8 cellular contexts compared by ENCODE assay signal in the genomic region with DNA sequence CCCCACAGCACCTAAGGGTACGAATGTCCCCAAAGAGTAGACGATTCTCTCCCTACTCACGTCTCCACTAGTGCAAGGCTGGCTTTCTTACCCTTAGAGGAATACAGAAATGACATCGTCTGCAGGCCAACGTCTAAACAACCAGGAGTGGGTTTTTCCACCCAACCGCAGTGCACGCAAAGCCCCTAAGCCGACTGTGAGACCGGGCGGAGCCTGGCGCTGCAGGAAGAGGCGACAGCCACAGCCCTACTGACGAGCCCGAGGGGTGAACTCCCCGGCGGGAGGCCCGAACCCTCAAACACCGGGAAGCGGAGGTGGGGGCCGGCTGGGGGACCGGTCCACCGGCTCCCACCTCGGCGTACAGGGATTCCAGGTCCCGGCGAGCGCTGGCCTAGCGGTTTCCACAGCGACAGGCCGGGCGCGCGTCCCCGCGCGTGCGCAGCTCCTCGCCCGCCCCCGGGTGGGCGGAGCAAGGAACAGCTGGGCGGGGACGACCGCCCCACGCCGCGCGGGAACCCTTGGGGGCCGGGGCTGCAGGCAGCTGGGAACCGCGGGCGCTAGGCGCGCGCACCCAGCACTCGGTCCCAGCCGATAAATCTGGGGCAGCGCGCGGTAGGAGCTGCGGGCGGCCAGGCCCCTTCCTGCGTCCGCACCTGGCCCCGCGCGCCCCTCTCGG. TPM values are rescaled to one million over a fixed set of nuclear protein-coding genes. Genes with fewer than 3 reads are reported as not detected.
DNase-seq lines count a peak whose midpoint lies in the region; ATAC-seq and TF ChIP-seq lines count a peak whose summit lies in the region.

Gene CEP19 (minus strand): TSS at position 413 of the 676 bp plus-strand sequence. CDS start 3,593 bp downstream, outside the sequence.
Gene PIGX (plus strand): TSS at position 540 of the 676 bp plus-strand sequence.

- H2AFZ ChIP-seq in trophoblast cell (ENCODE audit: insufficient read depth, low read length, poor library complexity), result peak within 1 kb of the TSS; percentile 95

- no peaks in the 10 kb centered on the region for H3K27me3 Mint-ChIP-seq in activated naive CD8-positive, alpha-beta T cell treated with anti-CD3 and anti-CD28 coated beads for 36 hours

- H3K27ac Mint-ChIP-seq in activated naive CD8-positive, alpha-beta T cell treated with anti-CD3 and anti-CD28 coated beads for 36 hours, result peak within 1 kb of the TSS; percentile 96

- TF ChIP-seq POLR2A in tibial nerve (IDR thresholded peaks at IDR 0.05), result peak; percentile 59 to 86

- intact Hi-C loops in Right ventricle myocardium superior (cut with DNase I), result no loop called here

- peak within 1 kb of the TSS; percentile 90 for H2BK120ac ChIP-seq in trophoblast cell (ENCODE audit: insufficient read depth, low read length, poor library complexity)

- peaks cover 4% of the 10 kb centered on the region for H3K79me2 ChIP-seq in trophoblast cell (ENCODE audit: control insufficient read depth, insufficient read depth, low read length, poor library complexity)

- WGBS in trophoblast cell (ENCODE audit: extremely low coverage, insufficient coverage, insufficient read length), result no CpG with 5 or more reads among the region's 68 CpGs
- WGBS in tibial nerve, 2 donors, result 0 to 1% methylated on average over 27 to 41 of the region's 68 CpGs

- ATAC-seq in HG02588 (IDR thresholded peaks at IDR 0.05; ENCODE audit: unreplicated experiment) (peak; percentile 75), Right ventricle myocardium superior (ENCODE audit: poor library complexity) (peak; percentile 99)

- H3K4ac ChIP-seq in trophoblast cell (ENCODE audit: low read depth, low read length), result peak within 1 kb of the TSS; percentile 67

- peak within 1 kb of the TSS; percentile 94 for H3K4me3 ChIP-seq in trophoblast cell (ENCODE audit: low read depth, low read length)
- peak within 1 kb of the TSS; percentile 71 to 94 (median 82) for H3K4me3 ChIP-seq in tibial nerve

- H3K4me3 Mint-ChIP-seq in activated naive CD8-positive, alpha-beta T cell treated with anti-CD3 and anti-CD28 coated beads for 36 hours, result peak within 1 kb of the TSS; percentile 94

- peaks cover 8% of the 10 kb centered on the region for H3K36me3 Mint-ChIP-seq in activated naive CD8-positive, alpha-beta T cell treated with anti-CD3 and anti-CD28 coated beads for 36 hours

- H3K23ac ChIP-seq in trophoblast cell (ENCODE audit: low read length), result no peak within 1 kb of the TSS

- peak; percentile 27 to 63 for TF ChIP-seq EP300 in tibial nerve (IDR thresholded peaks at IDR 0.05)

- H3K27ac ChIP-seq in trophoblast cell (ENCODE audit: low read depth, low read length) (peak within 1 kb of the TSS; percentile 80), tibial nerve (peak within 1 kb of the TSS; percentile 82 to 95 (median 90))

- H4K8ac ChIP-seq in trophoblast cell (ENCODE audit: low read depth, low read length), result peak within 1 kb of the TSS; percentile 86

- DNase-seq in GM10266 (ENCODE audit: extremely low spot score) (peak; percentile 99), NCI-H1092 (lab: John Stamatoyannopoulos, UW) (peak; percentile 80), SKM-1 (lab: John Stamatoyannopoulos, UW; ENCODE audit: unreplicated experiment) (peak; percentile 55), Right ventricle myocardium superior (peak; percentile 91), trophoblast cell (peak; percentile 69 to 91), tibial nerve (ENCODE audit: low spot score in 2 of 2) (peak; percentile 54 to 57)
- DNase-seq in activated naive CD8-positive, alpha-beta T cell treated with anti-CD3 and anti-CD28 coated beads for 36 hours, result peak; percentile 92

- peaks cover 1% of the 10 kb centered on the region for H3K9me3 Mint-ChIP-seq in activated naive CD8-positive, alpha-beta T cell treated with anti-CD3 and anti-CD28 coated beads for 36 hours

- TF ChIP-seq CTCF in GM10266 (IDR thresholded peaks at IDR 0.05; ENCODE audit: control insufficient read depth, insufficient read depth, low read depth, missing control alignments), result no peak
- TF ChIP-seq CTCF in tibial nerve (IDR thresholded peaks at IDR 0.05), result peak in 3 of 5 experiments; percentile 28 to 83 (median 59)

- H3K4me1 ChIP-seq in trophoblast cell (ENCODE audit: control insufficient read depth in 1 of 2, insufficient read depth in 2 of 2, low read length in 2 of 2) (peaks cover 0 to 4% of the 10 kb centered on the region in 2 experiments), tibial nerve (peaks cover 0 to 24% (median 14%) of the 10 kb centered on the region in 4 donors)

- H3K27me3 ChIP-seq in trophoblast cell (ENCODE audit: insufficient read depth, low read length) (no peaks in the 10 kb centered on the region), tibial nerve (no peaks in the 10 kb centered on the region)

- H3K14ac ChIP-seq in trophoblast cell (ENCODE audit: low read length), result peak within 1 kb of the TSS; percentile 83

- peak within 1 kb of the TSS; percentile 87 for H4K12ac ChIP-seq in trophoblast cell (ENCODE audit: low read depth, low read length)

- peak within 1 kb of the TSS; percentile 89 for H3K9ac ChIP-seq in trophoblast cell (ENCODE audit: low read length)

- H3K4me1 Mint-ChIP-seq in activated naive CD8-positive, alpha-beta T cell treated with anti-CD3 and anti-CD28 coated beads for 36 hours, result peaks cover 24% of the 10 kb centered on the region

- H2AK5ac ChIP-seq in trophoblast cell (ENCODE audit: low read length), result no peak within 1 kb of the TSS

- peak within 1 kb of the TSS; percentile 77 for H3K4me2 ChIP-seq in trophoblast cell (ENCODE audit: low read length)

- H3K18ac ChIP-seq in trophoblast cell (ENCODE audit: low read length), result peak within 1 kb of the TSS; percentile 83

- no peak within 1 kb of the TSS for H2BK12ac ChIP-seq in trophoblast cell (ENCODE audit: low read length)

- H3K36me3 ChIP-seq in trophoblast cell (ENCODE audit: control insufficient read depth in 1 of 2, insufficient read depth in 2 of 2, low read length in 2 of 2) (no peaks in the 10 kb centered on the region), tibial nerve (no peaks in the 10 kb centered on the region)

- H3K9me3 ChIP-seq in trophoblast cell (ENCODE audit: insufficient read depth, low read depth, low read length) (no peaks in the 10 kb centered on the region), tibial nerve (no peaks in the 10 kb centered on the region)

- H2BK5ac ChIP-seq in trophoblast cell (ENCODE audit: low read depth, low read length, poor library complexity), result peak within 1 kb of the TSS; percentile 74

- peak within 1 kb of the TSS; percentile 90 for H4K91ac ChIP-seq in trophoblast cell (ENCODE audit: low read depth, low read length)

- peaks cover 8% of the 10 kb centered on the region for H3K79me1 ChIP-seq in trophoblast cell (ENCODE audit: low read length)

RNA-seq across cellular contexts. Expression of gene CEP19, which starts in this region (rescaled TPM):
- total RNA-seq in activated naive CD8-positive, alpha-beta T cell treated with anti-CD3 and anti-CD28 coated beads for 36 hours, result 1 to 10 TPM; 5.6 to 6.4 TPM
- total RNA-seq in Right ventricle myocardium superior, result 0.91 TPM
- 1.7 and 2.1 TPM in 2 replicates for polyA plus RNA-seq in trophoblast cell (2013)
- 1 to 10 TPM; 1.8 to 4.0 (median 3.2) TPM for total RNA-seq in tibial nerve

RNA-seq across cellular contexts. Expression of gene PIGX, which starts in this region (rescaled TPM):
- 10 to 100 TPM; 41.4 to 44.3 TPM for total RNA-seq in activated naive CD8-positive, alpha-beta T cell treated with anti-CD3 and anti-CD28 coated beads for 36 hours
- total RNA-seq in Right ventricle myocardium superior (13.9 TPM), tibial nerve (10 to 100 TPM; 28.8 to 57.9 (median 33.7) TPM)
- polyA plus RNA-seq in trophoblast cell (2013), result 13.0 and 14.8 TPM in 2 replicates

Comparison
In these comparisons a context has a peak if more than half of its experiments do, and no peak if none do; other contexts are left out.
1. Peak in every context shown above with its lines: DNase-seq, ATAC-seq, H3K4me3 ChIP-seq and H3K27ac ChIP-seq.